Comparison of ENCODE assay signal across 14 cellular contexts in genomic region chr6:26366504-26366903, GRCh38. TPM values are rescaled to one million over a fixed set of nuclear protein-coding genes. Genes with fewer than 3 reads are reported as not detected.
DNase-seq lines count a peak whose midpoint lies in the region; ATAC-seq, FAIRE-seq and TF ChIP-seq lines count a peak whose summit lies in the region.
"Had no signal": no experiment of that assay in that cellular context is flagged by ENCODE, and none has a peak within 500 bp of the region (broad histone marks: within the 10 kb centered on the region; RNA-seq: fewer than 3 reads in every experiment).

No MANE protein-coding gene starts in this region.

- H3K4me1 Mint-ChIP-seq in activated B cell treated with CpG ODN at 0.5 μM for 24 hours: peaks cover 46% of the 10 kb centered on the region
- no peaks in the 10 kb centered on the region for H3K4me1 Mint-ChIP-seq in neural progenitor cell
- H3K4me1 Mint-ChIP-seq: H9 had no signal

- H3K27ac Mint-ChIP-seq in activated B cell treated with CpG ODN at 0.5 μM for 24 hours: no peak overlapping the region
- H3K27ac Mint-ChIP-seq in neural progenitor cell: no peak overlapping the region
- H3K27ac Mint-ChIP-seq: H9 had no signal

- H3K27me3 ChIP-seq in neural progenitor cell: no peaks in the 10 kb centered on the region
- H3K27me3 ChIP-seq: sigmoid colon had no signal

- peaks cover 38% of the 10 kb centered on the region for H3K36me3 Mint-ChIP-seq in activated B cell treated with CpG ODN at 0.5 μM for 24 hours (ENCODE audit: low read depth)
- no peaks in the 10 kb centered on the region for H3K36me3 Mint-ChIP-seq in neural progenitor cell

- no peak overlapping the region for H3K27ac ChIP-seq in neural progenitor cell

- FAIRE-seq in HTR-8/SVneo (lab: Jason Lieb, UNC): no peak
- FAIRE-seq: RCC 7860 had no signal

- POLR2A ChIA-PET in activated B cell treated with CpG ODN at 0.5 μM for 24 hours (lab: Charles Lee): interaction anchor here (0.6 to 1.0 kb wide), 4 partner anchors 8 to 1498 kb away, joined by 3 to 16 read pairs (median 4); no protein-coding TSS in a partner anchor

- no peaks in the 10 kb centered on the region for H3K36me3 ChIP-seq in neural progenitor cell

- H2AFZ ChIP-seq in neural progenitor cell (replicated peaks): no peak overlapping the region

- peak overlapping the region; percentile 66 for H3K4me3 Mint-ChIP-seq in activated B cell treated with CpG ODN at 0.5 μM for 24 hours
- H3K4me3 Mint-ChIP-seq in neural progenitor cell: no peak overlapping the region
- H3K4me3 Mint-ChIP-seq: H9 had no signal

- H3K4me2 ChIP-seq in neural progenitor cell: peak overlapping the region; percentile 80

- intact Hi-C loops in activated B cell treated with CpG ODN at 0.5 μM for 24 hours (cut with micrococcal nuclease): no loop called here

- H3K9ac ChIP-seq in neural progenitor cell: no peak overlapping the region

- H3K4me3 ChIP-seq in HFF-Myc (replicated peaks; ENCODE audit: low read depth, low read length): peak overlapping the region; percentile 71; the same call in 1 of the 2 replicates
- H3K4me3 ChIP-seq in neural progenitor cell: no peak overlapping the region

- no peaks in the 10 kb centered on the region for H4K20me1 ChIP-seq in neural progenitor cell (ENCODE audit: low read depth)

- ATAC-seq in activated B cell treated with CpG ODN at 0.5 μM for 24 hours (ENCODE audit: low read depth): no peak
- ATAC-seq in HG02759 (IDR thresholded peaks at IDR 0.05; ENCODE audit: unreplicated experiment): no peak
- no peak for ATAC-seq in HG03378 (IDR thresholded peaks at IDR 0.05; ENCODE audit: unreplicated experiment)

- peak; percentile 3 for DNase-seq in NCI-H2107 treated with DMSO at 0.1 percent for 48 hours (lab: John Stamatoyannopoulos, UW; ENCODE audit: unreplicated experiment)
- no peak for DNase-seq in NCI-H2107 (lab: John Stamatoyannopoulos, UW)
- DNase-seq in HFF-Myc (ENCODE audit: extremely low read depth, low read depth): no peak
- DNase-seq in activated B cell treated with CpG ODN at 0.5 μM for 24 hours: no peak
- DNase-seq in neural progenitor cell (ENCODE audit: low spot score): no peak
- DNase-seq in HTR-8/SVneo (ENCODE audit: insufficient read length, low spot score): no peak
- DNase-seq: 8988T; cortex of kidney; H9; sigmoid colon; stimulated activated naive CD4-positive, alpha-beta T cell had no signal

- TF ChIP-seq CTCF in HFF-Myc (IDR thresholded peaks at IDR 0.05; ENCODE audit: low read depth, low read length, missing control alignments): no peak
- TF ChIP-seq CTCF in activated B cell treated with CpG ODN at 0.5 μM for 24 hours (IDR thresholded peaks at IDR 0.05): no peak
- no peak for TF ChIP-seq CTCF in neural progenitor cell (IDR thresholded peaks at IDR 0.05)

- H3K4me1 ChIP-seq in neural progenitor cell: no peaks in the 10 kb centered on the region

- no peaks in the 10 kb centered on the region for H3K9me3 Mint-ChIP-seq in activated B cell treated with CpG ODN at 0.5 μM for 24 hours
- no peaks in the 10 kb centered on the region for H3K9me3 Mint-ChIP-seq in neural progenitor cell
- H3K9me3 Mint-ChIP-seq: H9 had no signal

- CTCF ChIA-PET in activated B cell treated with CpG ODN at 0.5 μM for 24 hours (lab: Charles Lee): no interaction called here

- H3K27me3 Mint-ChIP-seq in activated B cell treated with CpG ODN at 0.5 μM for 24 hours: no peaks in the 10 kb centered on the region
- H3K27me3 Mint-ChIP-seq in neural progenitor cell (ENCODE audit: insufficient read depth, low read depth): no peaks in the 10 kb centered on the region

- no peaks in the 10 kb centered on the region for H3K9me3 ChIP-seq in neural progenitor cell (ENCODE audit: low read depth)
- H3K9me3 ChIP-seq: sigmoid colon had no signal

- H3K79me2 ChIP-seq in neural progenitor cell (ENCODE audit: low read depth): no peaks in the 10 kb centered on the region

- H3F3A ChIP-seq in neural progenitor cell (ENCODE audit: low read depth): no peaks in the 10 kb centered on the region

RNA-seq across cellular contexts. Expression of gene BTN3A2, which starts 1.5 kb away (rescaled TPM):
- total RNA-seq in activated B cell treated with CpG ODN at 0.5 μM for 24 hours (65.3 and 81.6 TPM in 2 replicates), neural progenitor cell (ENCODE audit: low replicate concordance) (3.2 and 5.9 TPM in 2 replicates)

RNA-seq across cellular contexts. Expression of gene BTN2A2, which starts 16.4 kb away (rescaled TPM):
- total RNA-seq in activated B cell treated with CpG ODN at 0.5 μM for 24 hours (77.5 and 79.9 TPM in 2 replicates), neural progenitor cell (ENCODE audit: low replicate concordance) (28.2 and 30.9 TPM in 2 replicates)

RNA-seq across cellular contexts. Expression of gene BTN3A1, which starts 35.6 kb away (rescaled TPM):
- total RNA-seq in activated B cell treated with CpG ODN at 0.5 μM for 24 hours (55.4 and 61.7 TPM in 2 replicates), neural progenitor cell (ENCODE audit: low replicate concordance) (9.7 and 9.8 TPM in 2 replicates)
